28 cellular contexts compared by ENCODE assay signal in genomic region chr15:74750759-74751158, GRCh38. TPM values are rescaled to one million over a fixed set of nuclear protein-coding genes. Genes with fewer than 3 reads are reported as not detected.
"Had no signal": no experiment of that assay in that cellular context is flagged by ENCODE, and none has a peak within 500 bp of the region (broad histone marks: within the 10 kb centered on the region; RNA-seq: fewer than 3 reads in every experiment).

No MANE protein-coding gene starts in this region.

- H3K4me3 Mint-ChIP-seq: natural killer cell treated with Interleukin-12 subunit alpha and Interleukin-12 subunit beta and Interleukin-15 and Interleukin-18, amount 100 ng/mL, for 72 hours; stimulated activated memory B cell treated with anti-CD40 and anti-IgM and Interleukin-4, amounts not matched to agents 10 μg/mL and 1 μg/mL and 100 μg/mL, for 72 hours; stimulated activated naive CD8-positive, alpha-beta T cell treated with anti-CD3 and anti-CD28 coated beads, Interleukin-15, Interleukin-2, amounts not matched to agents 100 ng/mL and 50 ng/mL, for 24 hours had no signal

- H3K4me1 Mint-ChIP-seq: stimulated activated memory B cell treated with anti-CD40 and anti-IgM and Interleukin-4, amounts not matched to agents 10 μg/mL and 1 μg/mL and 100 μg/mL, for 72 hours had no signal

- H3K27me3 Mint-ChIP-seq: natural killer cell treated with Interleukin-12 subunit alpha and Interleukin-12 subunit beta and Interleukin-15 and Interleukin-18, amount 100 ng/mL, for 72 hours; stimulated activated naive CD8-positive, alpha-beta T cell treated with anti-CD3 and anti-CD28 coated beads, Interleukin-15, Interleukin-2, amounts not matched to agents 100 ng/mL and 50 ng/mL, for 24 hours had no signal

- H3K9me3 Mint-ChIP-seq: natural killer cell treated with Interleukin-12 subunit alpha and Interleukin-12 subunit beta and Interleukin-15 and Interleukin-18, amount 100 ng/mL, for 72 hours; stimulated activated memory B cell treated with anti-CD40 and anti-IgM and Interleukin-4, amounts not matched to agents 10 μg/mL and 1 μg/mL and 100 μg/mL, for 72 hours; stimulated activated naive CD8-positive, alpha-beta T cell treated with anti-CD3 and anti-CD28 coated beads, Interleukin-15, Interleukin-2, amounts not matched to agents 100 ng/mL and 50 ng/mL, for 24 hours had no signal

- H3K27me3 ChIP-seq: gastrocnemius medialis, heart right ventricle, left lung, upper lobe of left lung, uterus had no signal

- H3K27ac Mint-ChIP-seq: natural killer cell treated with Interleukin-12 subunit alpha and Interleukin-12 subunit beta and Interleukin-15 and Interleukin-18, amount 100 ng/mL, for 72 hours; stimulated activated memory B cell treated with anti-CD40 and anti-IgM and Interleukin-4, amounts not matched to agents 10 μg/mL and 1 μg/mL and 100 μg/mL, for 72 hours; stimulated activated naive CD8-positive, alpha-beta T cell treated with anti-CD3 and anti-CD28 coated beads, Interleukin-15, Interleukin-2, amounts not matched to agents 100 ng/mL and 50 ng/mL, for 24 hours had no signal

- H3K9me3 ChIP-seq: gastrocnemius medialis, heart right ventricle, left lung, neutrophil, psoas muscle, spleen, tibial artery, upper lobe of left lung, uterus had no signal

- H3K27ac ChIP-seq: gastrocnemius medialis, heart right ventricle, left lung, neutrophil, psoas muscle, spleen, tibial artery, upper lobe of left lung, uterus had no signal

- H3K4me1 ChIP-seq: gastrocnemius medialis, heart right ventricle, left lung, psoas muscle, spleen, tibial artery, upper lobe of left lung, uterus had no signal

- DNase-seq: effector memory CD4-positive, alpha-beta T cell; gastrocnemius medialis; heart right ventricle; hypothalamus; islet precursor cell; left lung; mesenchymal stem cell; midbrain; retina; spleen; stimulated activated CD4-positive, alpha-beta T cell treated with anti-CD3 and anti-CD28 coated beads, Interleukin-15, amount 100 ng/mL, for 24 hours; stimulated activated CD4-positive, alpha-beta T cell treated with anti-CD3 and anti-CD28 coated beads, Interleukin-1b, Interleukin-23, amount 100 ng/mL, for 48 hours; stimulated activated CD4-positive, alpha-beta T cell treated with anti-CD3 and anti-CD28 coated beads, Interleukin-4, amount 100 ng/mL, for 24 hours; tibial artery; upper lobe of left lung; uterus had no signal

- ATAC-seq: esophagus mucosa; gastrocnemius medialis; left lung; natural killer cell treated with Interleukin-12 subunit alpha and Interleukin-12 subunit beta and Interleukin-15 and Interleukin-18, amount 100 ng/mL, for 72 hours; psoas muscle; sciatic nerve; stimulated activated memory B cell treated with anti-CD40 and anti-IgM and Interleukin-4, amounts not matched to agents 10 μg/mL and 1 μg/mL and 100 μg/mL, for 72 hours had no signal

- H3K4me3 ChIP-seq: gastrocnemius medialis, heart right ventricle, left lung, lung, psoas muscle, spleen, tibial artery, upper lobe of left lung, uterus had no signal

- H3K36me3 ChIP-seq: gastrocnemius medialis, heart right ventricle, left lung, neutrophil, spleen, tibial artery, upper lobe of left lung, uterus had no signal

- H3K36me3 Mint-ChIP-seq: natural killer cell treated with Interleukin-12 subunit alpha and Interleukin-12 subunit beta and Interleukin-15 and Interleukin-18, amount 100 ng/mL, for 72 hours; stimulated activated memory B cell treated with anti-CD40 and anti-IgM and Interleukin-4, amounts not matched to agents 10 μg/mL and 1 μg/mL and 100 μg/mL, for 72 hours had no signal

RNA-seq across cellular contexts. Expression of gene CYP1A2, which starts 2.1 kb away (rescaled TPM):
- total RNA-seq: esophagus mucosa; fibroblast of villous mesenchyme; gastrocnemius medialis; natural killer cell treated with Interleukin-12 subunit alpha and Interleukin-12 subunit beta and Interleukin-15 and Interleukin-18, amount 100 ng/mL, for 72 hours; osteoblast; psoas muscle; sciatic nerve; skeletal muscle tissue; spleen; temporal lobe; uterus had no signal

RNA-seq across cellular contexts. Expression of gene CYP1A1, which starts 25.4 kb away (rescaled TPM):
- total RNA-seq: esophagus mucosa, fibroblast of villous mesenchyme, left lung, skeletal muscle tissue had no signal
